In the genomic region with DNA sequence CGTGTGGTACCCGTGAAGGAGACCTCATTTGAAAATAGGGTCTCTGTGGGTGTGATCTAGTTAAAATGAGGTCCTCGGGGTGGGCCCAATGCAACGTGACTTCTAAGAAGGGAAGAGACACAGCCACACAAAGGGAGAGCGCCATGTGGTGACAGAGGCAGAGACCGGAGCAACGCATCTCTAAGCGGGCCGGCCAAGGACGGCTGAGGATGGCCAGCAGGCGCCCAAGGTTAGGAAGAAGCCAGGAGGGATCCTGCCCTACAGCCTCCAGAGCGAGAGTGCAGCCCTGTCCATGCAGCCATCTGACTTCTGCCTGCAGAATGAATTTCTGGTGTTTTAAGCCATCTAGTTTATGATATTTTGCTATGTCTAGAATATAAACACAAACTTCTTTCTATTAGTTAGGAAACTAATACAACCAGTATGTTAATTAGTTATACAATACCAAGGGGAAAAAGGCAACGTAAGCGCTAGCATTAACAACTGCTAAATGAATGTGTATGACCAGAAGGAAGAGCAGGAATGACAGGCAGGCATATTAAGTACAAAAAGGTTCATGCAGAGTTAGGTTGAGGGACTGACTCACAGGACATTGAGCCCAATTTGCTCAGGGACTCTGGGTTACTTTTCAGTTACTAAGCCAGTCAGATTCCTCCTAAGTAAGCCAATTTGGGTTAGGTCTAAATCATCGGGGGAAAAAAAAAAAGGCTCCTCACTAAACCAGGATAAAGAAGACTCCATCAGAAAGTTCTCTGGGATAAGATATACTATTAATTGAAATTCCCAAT, we compare ENCODE assay signal across 24 cellular contexts.
"Had no signal": no experiment of that assay in that cellular context is flagged by ENCODE, and none has a peak within 500 bp of the region (broad histone marks: within the 10 kb centered on the region; RNA-seq: fewer than 3 reads in every experiment).

No MANE protein-coding gene starts in this region.

- H2AFZ ChIP-seq: hepatocyte had no signal

- ATAC-seq: left colon; natural killer cell; right cardiac atrium; stimulated activated naive CD8-positive, alpha-beta T cell treated with anti-CD3 and anti-CD28 coated beads, Interleukin-15, Interleukin-2, amounts not matched to agents 100 U/mL and 50 U/mL, for 24 hours; T-cell had no signal

- H3K9me3 Mint-ChIP-seq: activated naive CD4-positive, alpha-beta T cell treated with anti-CD3 and anti-CD28 coated beads for 36 hours; activated T-helper 1 cell treated with anti-CD3 and anti-CD28 coated beads, Interleukin-12 subunit alpha, Interleukin-12 subunit beta, Interleukin-2, Interleukin-4 antibody, amounts not matched to agents 30 ng/mL and 10 ng/mL and 1 ng/mL, durations not matched to agents 14 hours and 24 hours and 36 hours; memory B cell; natural killer cell; T-cell had no signal

- H3K4me3 ChIP-seq: breast epithelium, esophagus squamous epithelium, hepatocyte, testis, transverse colon had no signal

- H3K4me2 ChIP-seq: hepatocyte had no signal

- H3K27ac ChIP-seq: breast epithelium, epithelial cell of prostate, esophagus squamous epithelium, hepatocyte, testis, transverse colon had no signal

- DNase-seq: activated CD4-positive, alpha-beta T cell treated with anti-CD3 and anti-CD28 coated beads for 4 hours; activated CD4-positive, alpha-beta T cell treated with anti-CD3 and anti-CD28 coated beads, Interleukin-2, amount 50 U/mL, for 48 hours; activated CD4-positive, CD25-positive, alpha-beta regulatory T cell; activated CD8-positive, alpha-beta memory T cell treated with anti-CD3 and anti-CD28 coated beads for 24 hours; activated effector memory CD4-positive, alpha-beta T cell treated with anti-CD3 and anti-CD28 coated beads, Interleukin-2, amount 50 U/mL, for 16 hours; activated naive CD4-positive, alpha-beta T cell treated with anti-CD3 and anti-CD28 coated beads for 36 hours; activated T-cell treated with anti-CD3 and anti-CD28 coated beads, Interleukin-2, amount 50 U/mL, for 1 hour; amygdala; central memory CD4-positive, alpha-beta T cell; effector CD8-positive, alpha-beta T cell; esophagus squamous epithelium; left colon; natural killer cell; right cardiac atrium; stimulated activated CD4-positive, alpha-beta T cell treated with anti-CD3 and anti-CD28 coated beads, Interleukin-2, amount 100 ng/mL, for 48 hours; stimulated activated naive CD8-positive, alpha-beta T cell treated with anti-CD3 and anti-CD28 coated beads, Interleukin-15, Interleukin-2, amounts not matched to agents 100 U/mL and 50 U/mL, for 24 hours; T-cell; testis; transverse colon had no signal

- H3K27me3 Mint-ChIP-seq: memory B cell, T-cell had no signal

- H3K4me3 Mint-ChIP-seq: activated naive CD4-positive, alpha-beta T cell treated with anti-CD3 and anti-CD28 coated beads for 36 hours; activated T-helper 1 cell treated with anti-CD3 and anti-CD28 coated beads, Interleukin-12 subunit alpha, Interleukin-12 subunit beta, Interleukin-2, Interleukin-4 antibody, amounts not matched to agents 30 ng/mL and 10 ng/mL and 1 ng/mL, durations not matched to agents 14 hours and 24 hours and 36 hours; memory B cell; natural killer cell; T-cell had no signal

- H3K9me3 ChIP-seq: breast epithelium, esophagus squamous epithelium, testis, transverse colon had no signal

- H3K27ac Mint-ChIP-seq: activated naive CD4-positive, alpha-beta T cell treated with anti-CD3 and anti-CD28 coated beads for 36 hours; activated T-helper 1 cell treated with anti-CD3 and anti-CD28 coated beads, Interleukin-12 subunit alpha, Interleukin-12 subunit beta, Interleukin-2, Interleukin-4 antibody, amounts not matched to agents 30 ng/mL and 10 ng/mL and 1 ng/mL, durations not matched to agents 14 hours and 24 hours and 36 hours; memory B cell; natural killer cell; T-cell had no signal

- H3K27me3 ChIP-seq: breast epithelium, esophagus squamous epithelium, hepatocyte, testis, transverse colon had no signal
